ENCODE assay signal across 8 cellular contexts in the genomic region with DNA sequence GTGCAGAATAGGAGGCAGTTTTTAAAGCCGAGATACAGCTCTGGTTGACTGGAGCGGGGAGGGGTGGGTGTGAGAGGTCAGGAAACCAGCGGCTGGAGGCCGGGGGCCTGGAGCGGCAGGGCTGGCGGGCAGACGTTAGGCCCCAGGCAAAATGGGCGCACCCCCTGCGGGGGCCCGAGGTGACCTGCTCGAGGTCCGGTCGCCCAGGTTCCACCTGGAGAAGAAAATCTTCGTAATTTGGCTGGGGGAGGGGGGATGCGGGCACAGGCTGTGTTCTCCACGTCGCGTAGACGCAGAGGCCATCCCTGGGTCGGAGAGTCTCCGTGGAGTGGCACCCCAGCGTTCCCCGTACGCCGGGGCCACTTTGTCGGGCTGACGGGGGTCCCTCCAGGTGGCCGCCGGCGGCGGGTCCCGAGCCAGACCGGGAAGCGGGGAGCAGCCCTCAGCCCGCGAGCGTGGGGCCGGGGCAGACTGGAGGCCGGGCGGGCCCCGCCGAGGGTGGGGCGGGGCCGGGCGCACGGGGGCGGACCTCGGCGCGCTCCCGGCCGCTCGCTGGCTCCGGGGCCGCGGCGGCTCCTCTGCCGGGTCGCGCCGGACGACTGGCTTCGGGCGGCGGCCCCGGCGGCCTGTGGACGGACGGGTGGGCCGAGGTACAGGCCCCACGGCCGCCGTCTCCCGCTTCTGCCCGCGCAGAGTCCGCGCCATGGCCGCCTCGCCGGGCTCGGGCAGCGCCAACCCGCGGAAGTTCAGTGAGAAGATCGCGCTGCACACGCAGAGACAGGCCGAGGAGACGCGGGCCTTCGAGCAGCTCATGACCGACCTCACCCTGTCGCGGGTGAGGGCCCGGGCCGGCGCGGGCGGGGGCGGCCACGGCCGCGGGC. TPM values are rescaled to one million over a fixed set of nuclear protein-coding genes. Genes with fewer than 3 reads are reported as not detected.
DNase-seq lines count a peak whose midpoint lies in the region; ATAC-seq and TF ChIP-seq lines count a peak whose summit lies in the region.

Gene CRTC3, plus strand, starts transcription at position 555 of the 881 bp plus-strand sequence. Its CDS starts 149 bp downstream, at position 704.

- H2AFZ ChIP-seq in OCI-LY3 (ENCODE audit: low read depth, low read length): peak within 1 kb of the TSS; percentile 68

- H3K27ac ChIP-seq in OCI-LY3 (ENCODE audit: low read length) (no peak within 1 kb of the TSS), esophagus squamous epithelium (peak within 1 kb of the TSS; percentile 92 to 99 (median 96)), subcutaneous abdominal adipose tissue (ENCODE audit: low read depth, low read length) (peak within 1 kb of the TSS; percentile 85)

- peaks cover 15% of the 10 kb centered on the region; the same call in 1 of the 2 replicates for H4K20me1 ChIP-seq in OCI-LY3 (ENCODE audit: insufficient read depth, low read length)

- peak within 1 kb of the TSS; percentile 93 for H3K4me2 ChIP-seq in OCI-LY3 (ENCODE audit: low read length)

- H3K4me3 ChIP-seq in AG09309 (ENCODE audit: control insufficient read depth, low read depth, low read length) (peak within 1 kb of the TSS; percentile 76), OCI-LY3 (ENCODE audit: low read length) (peak within 1 kb of the TSS; percentile 80), esophagus squamous epithelium (peak within 1 kb of the TSS; percentile 58 to 97 (median 77)), subcutaneous abdominal adipose tissue (ENCODE audit: low read depth in 1 of 5, low read length in 5 of 5) (peak within 1 kb of the TSS; percentile 82 to 90 (median 90))

- TF ChIP-seq POLR2A in esophagus squamous epithelium (IDR thresholded peaks at IDR 0.05): peak in 2 of 4 donors; percentile 72 to 78

- H3K36me3 Mint-ChIP-seq in activated T-cell treated with anti-CD3 and anti-CD28 coated beads, Interleukin-2, amount 50 U/mL, for 72 hours (ENCODE audit: insufficient read depth in 2 of 2): peaks cover 5% of the 10 kb centered on the region in 2 donors
- no peaks in the 10 kb centered on the region for H3K36me3 Mint-ChIP-seq in naive B cell

- H3K4me3 Mint-ChIP-seq in activated T-cell treated with anti-CD3 and anti-CD28 coated beads, Interleukin-2, amount 50 U/mL, for 72 hours: peak within 1 kb of the TSS; percentile 93 to 97
- peak within 1 kb of the TSS; percentile 91 to 99 (median 94) for H3K4me3 Mint-ChIP-seq in naive B cell

- TF ChIP-seq CTCF in AG09309 (IDR thresholded peaks at IDR 0.05; ENCODE audit: control insufficient read depth, insufficient read depth, low read depth, low read length, missing control alignments) (no peak), OCI-LY3 (IDR thresholded peaks at IDR 0.05; ENCODE audit: low read depth, low read length) (peak; percentile 10; the same call in 1 of the 2 replicates), esophagus squamous epithelium (IDR thresholded peaks at IDR 0.05) (no peak)

- H3K9me3 Mint-ChIP-seq in activated T-cell treated with anti-CD3 and anti-CD28 coated beads, Interleukin-2, amount 50 U/mL, for 72 hours: no peaks in the 10 kb centered on the region
- H3K9me3 Mint-ChIP-seq in naive B cell: no peaks in the 10 kb centered on the region

- H3K27me3 ChIP-seq in OCI-LY3 (ENCODE audit: low read depth, low read length) (no peaks in the 10 kb centered on the region), esophagus squamous epithelium (no peaks in the 10 kb centered on the region), subcutaneous abdominal adipose tissue (ENCODE audit: control insufficient read depth in 5 of 5, insufficient read depth in 4 of 5, low read length in 5 of 5) (no peaks in the 10 kb centered on the region)

- peaks cover 38% of the 10 kb centered on the region for H3K4me1 Mint-ChIP-seq in activated T-cell treated with anti-CD3 and anti-CD28 coated beads, Interleukin-2, amount 50 U/mL, for 72 hours (ENCODE audit: low read depth)
- peaks cover 37 to 50% (median 46%) of the 10 kb centered on the region in 3 donors for H3K4me1 Mint-ChIP-seq in naive B cell

- intact Hi-C loops in esophagus squamous epithelium (cut with DNase I): no loop called here

- H3K4me1 ChIP-seq in OCI-LY3 (ENCODE audit: low read length): peaks cover 4% of the 10 kb centered on the region; the same call in 1 of the 2 replicates
- H3K4me1 ChIP-seq in esophagus squamous epithelium: peaks cover 20 to 49% (median 20%) of the 10 kb centered on the region in 3 donors
- peaks cover 0 to 34% (median 19%) of the 10 kb centered on the region in 5 donors for H3K4me1 ChIP-seq in subcutaneous abdominal adipose tissue (ENCODE audit: control insufficient read depth in 5 of 5, insufficient read depth in 5 of 5, low read length in 5 of 5)

- no peaks in the 10 kb centered on the region for H3K9me3 ChIP-seq in OCI-LY3 (ENCODE audit: insufficient read depth, low read length)
- H3K9me3 ChIP-seq in esophagus squamous epithelium: no peaks in the 10 kb centered on the region
- H3K9me3 ChIP-seq in subcutaneous abdominal adipose tissue (ENCODE audit: control insufficient read depth in 5 of 5, low read length in 5 of 5): no peaks in the 10 kb centered on the region

- ATAC-seq in GM18868 (IDR thresholded peaks at IDR 0.05; ENCODE audit: unreplicated experiment) (peak; percentile 82), HG03097 (IDR thresholded peaks at IDR 0.05; ENCODE audit: low FRiP score, unreplicated experiment) (peak; percentile 59), naive B cell (ENCODE audit: low read depth in 2 of 2) (peak; percentile 80 to 81)
- ATAC-seq in activated T-cell treated with anti-CD3 and anti-CD28 coated beads, Interleukin-2, amount 50 U/mL, for 72 hours (replicated peaks in 1 of 2): peak; percentile 90 to 91

- H3K36me3 ChIP-seq in OCI-LY3 (replicated peaks; ENCODE audit: low read depth, low read length) (no peaks in the 10 kb centered on the region), esophagus squamous epithelium (no peaks in the 10 kb centered on the region), subcutaneous abdominal adipose tissue (ENCODE audit: control insufficient read depth in 5 of 5, insufficient read depth in 5 of 5, low read length in 5 of 5) (no peaks in the 10 kb centered on the region)

- H3K27ac Mint-ChIP-seq in activated T-cell treated with anti-CD3 and anti-CD28 coated beads, Interleukin-2, amount 50 U/mL, for 72 hours: peak within 1 kb of the TSS; percentile 84
- H3K27ac Mint-ChIP-seq in naive B cell: peak within 1 kb of the TSS; percentile 88 to 95 (median 92)

- H3K27me3 Mint-ChIP-seq in activated T-cell treated with anti-CD3 and anti-CD28 coated beads, Interleukin-2, amount 50 U/mL, for 72 hours (ENCODE audit: low read depth): no peaks in the 10 kb centered on the region
- no peaks in the 10 kb centered on the region for H3K27me3 Mint-ChIP-seq in naive B cell

- DNase-seq in AG09309 (ENCODE audit: low read depth) (no peak), esophagus squamous epithelium (lab: John Stamatoyannopoulos, UW) (no peak), naive B cell (peak; percentile 66)
- DNase-seq in activated T-cell treated with anti-CD3 and anti-CD28 coated beads, Interleukin-2, amount 50 U/mL, for 72 hours: peak; percentile 69 to 72

- WGBS in esophagus squamous epithelium, 2 donors: 3 to 12% methylated on average over 13 to 14 of the region's 104 CpGs

- H3K9ac ChIP-seq in OCI-LY3 (ENCODE audit: low read length) (peak within 1 kb of the TSS; percentile 72), subcutaneous abdominal adipose tissue (ENCODE audit: low read length in 5 of 5) (peak within 1 kb of the TSS; percentile 63 to 96 (median 89))

- H3K79me2 ChIP-seq in OCI-LY3 (ENCODE audit: low read length): peaks cover 16% of the 10 kb centered on the region

RNA-seq across cellular contexts. Expression of gene CRTC3, which starts in this region (rescaled TPM):
- 10 to 100 TPM; 73.2 to 77.3 TPM for total RNA-seq in activated T-cell treated with anti-CD3 and anti-CD28 coated beads, Interleukin-2, amount 50 U/mL, for 72 hours
- 10 to 100 TPM; 10.0 to 33.0 (median 13.3) TPM for total RNA-seq in esophagus squamous epithelium
- 10 to 100 TPM; 14.2 to 47.8 (median 26.9) TPM for polyA plus RNA-seq in naive B cell (ENCODE audit: low read depth in 6 of 6)

Comparison
In these comparisons a context has a peak if more than half of its experiments do, and no peak if none do; other contexts are left out.
1. DNase-seq: peak in activated T-cell treated with anti-CD3 and anti-CD28 coated beads, Interleukin-2, amount 50 U/mL, for 72 hours (2 of 2) and naive B cell (single experiment); none in AG09309 (single experiment) and esophagus squamous epithelium (single experiment).
2. Peak in every context shown above with its lines, with median percentiles within 50 percentile points of each other: H3K4me3 ChIP-seq and ATAC-seq.